Comparison of ENCODE assay signal across 8 cellular contexts in the genomic region with DNA sequence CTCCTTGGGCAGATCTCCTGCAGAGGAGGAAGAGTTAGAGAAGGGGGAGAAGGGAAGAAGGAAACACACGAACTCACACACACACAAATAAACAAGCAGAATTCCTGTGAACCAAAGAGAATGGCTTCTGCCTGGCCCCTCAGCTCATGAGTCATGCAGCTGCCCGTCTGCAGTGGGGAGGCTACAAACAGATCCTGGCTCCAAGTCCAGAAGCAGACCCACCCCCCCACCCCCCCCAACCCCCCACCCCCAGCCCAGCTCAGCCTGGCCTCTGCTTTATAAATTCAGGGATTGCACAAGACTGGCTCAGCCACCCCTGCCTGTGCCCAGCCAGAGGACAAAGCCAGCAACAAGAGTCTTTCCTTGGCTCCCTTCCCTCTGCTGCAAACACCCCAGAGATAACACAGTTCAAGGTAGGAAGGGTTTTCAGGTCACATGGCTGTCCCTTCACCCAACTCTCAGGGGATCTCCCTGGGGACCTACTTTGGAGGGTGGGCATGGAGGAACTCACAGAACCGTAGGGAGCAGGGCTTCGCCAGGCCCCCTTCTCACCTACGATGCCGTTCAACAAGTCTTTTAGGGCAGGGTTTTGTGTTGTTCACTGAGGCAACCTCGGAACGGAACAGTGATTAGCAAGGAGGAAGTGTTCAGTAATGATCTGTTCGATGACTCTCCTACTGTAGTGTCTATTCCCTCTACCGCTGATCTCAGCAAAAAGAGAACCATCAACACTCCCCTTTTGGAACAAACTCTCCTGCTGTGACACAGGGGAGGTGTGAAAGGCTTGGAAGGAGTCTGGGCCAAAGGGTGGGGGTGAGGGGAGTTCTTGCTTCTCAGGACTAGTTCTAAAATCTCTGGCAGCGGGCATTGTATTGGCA. TPM values are rescaled to one million over a fixed set of nuclear protein-coding genes. Genes with fewer than 3 reads are reported as not detected.
DNase-seq lines count a peak whose midpoint lies in the region; TF ChIP-seq lines count a peak whose summit lies in the region.

No MANE protein-coding gene starts in this region.

- H3K36me3 Mint-ChIP-seq in neural progenitor cell: peaks cover 42% of the 10 kb centered on the region

- H3K4me3 Mint-ChIP-seq in neural progenitor cell: peak overlapping the region; percentile 21

- peaks cover 8% of the 10 kb centered on the region for H3K27me3 Mint-ChIP-seq in neural progenitor cell (ENCODE audit: insufficient read depth, low read depth)

- H3K27ac ChIP-seq in epithelial cell of prostate: peak overlapping the region; percentile 87
- H3K27ac ChIP-seq in neural progenitor cell: no peak overlapping the region

- peak overlapping the region; percentile 94 for H3K27ac Mint-ChIP-seq in neural progenitor cell

- peaks cover 60% of the 10 kb centered on the region for H3K4me1 Mint-ChIP-seq in neural progenitor cell

- H3K9me3 Mint-ChIP-seq in neural progenitor cell: no peaks in the 10 kb centered on the region

- H3K9me3 ChIP-seq in NT2/D1 (ENCODE audit: insufficient read depth, low read length) (no peaks in the 10 kb centered on the region), neural progenitor cell (ENCODE audit: low read depth) (no peaks in the 10 kb centered on the region)

- H3K4me1 ChIP-seq in NT2/D1 (ENCODE audit: insufficient read depth, insufficient read length) (peaks cover 22% of the 10 kb centered on the region), neural progenitor cell (peaks cover 37% of the 10 kb centered on the region)

- no peak overlapping the region; the same call in 1 of the 2 replicates for H3K4me3 ChIP-seq in GM06990 (replicated peaks; ENCODE audit: low read depth, low read length)
- no peak overlapping the region for H3K4me3 ChIP-seq in NT2/D1 (ENCODE audit: insufficient read length, low read depth)
- H3K4me3 ChIP-seq in neural progenitor cell: no peak overlapping the region

- peak; percentile 14 for DNase-seq in GM06990 (ENCODE audit: extremely low read depth, insufficient read length)
- DNase-seq in NT2/D1 (ENCODE audit: low read depth, low spot score): no peak
- peak; percentile 24 for DNase-seq in epithelial cell of prostate (ENCODE audit: low read depth, low spot score)
- DNase-seq in neural progenitor cell (ENCODE audit: low spot score): no peak
- DNase-seq in DMS79 treated with DMSO at 0.1 percent for 48 hours (lab: John Stamatoyannopoulos, UW): no peak
- DNase-seq in retina: no peak
- DNase-seq in inferior parietal cortex (ENCODE audit: extremely low spot score): no peak
- DNase-seq in UCSD-AML1 (lab: John Stamatoyannopoulos, UW; ENCODE audit: unreplicated experiment): no peak

- H3K4me2 ChIP-seq in neural progenitor cell: no peak overlapping the region

- peaks cover 17% of the 10 kb centered on the region for H3F3A ChIP-seq in neural progenitor cell (ENCODE audit: low read depth)

- no peaks in the 10 kb centered on the region for H3K27me3 ChIP-seq in GM06990 (replicated peaks; ENCODE audit: control insufficient read depth, insufficient read depth, low read length)
- H3K27me3 ChIP-seq in NT2/D1 (ENCODE audit: insufficient read depth, insufficient read length): no peaks in the 10 kb centered on the region
- no peaks in the 10 kb centered on the region for H3K27me3 ChIP-seq in neural progenitor cell

- no peak overlapping the region for H2AFZ ChIP-seq in neural progenitor cell (replicated peaks)

- H3K9ac ChIP-seq in NT2/D1 (ENCODE audit: insufficient read length, low read depth) (peak overlapping the region; percentile 61), neural progenitor cell (no peak overlapping the region)

- no peaks in the 10 kb centered on the region for H3K79me2 ChIP-seq in neural progenitor cell (ENCODE audit: low read depth)

- TF ChIP-seq CTCF in GM06990 (IDR thresholded peaks at IDR 0.05; ENCODE audit: insufficient read depth, low read length, poor library complexity, severe bottlenecking) (no peak), neural progenitor cell (IDR thresholded peaks at IDR 0.05) (no peak)

- H3K36me3 ChIP-seq in GM06990 (ENCODE audit: control insufficient read depth, insufficient read depth, low read length): no peaks in the 10 kb centered on the region
- H3K36me3 ChIP-seq in NT2/D1 (ENCODE audit: insufficient read depth, insufficient read length, low read length): peaks cover 55% of the 10 kb centered on the region
- H3K36me3 ChIP-seq in neural progenitor cell: no peaks in the 10 kb centered on the region

- no peaks in the 10 kb centered on the region for H4K20me1 ChIP-seq in neural progenitor cell (ENCODE audit: low read depth)

RNA-seq across cellular contexts. Expression of a gene that starts 35.5 kb away (rescaled TPM):
- 1,116 and 1,250 TPM in 2 replicates for total RNA-seq in neural progenitor cell (ENCODE audit: low replicate concordance)

RNA-seq across cellular contexts. Expression of a gene that starts 35.6 kb away (rescaled TPM):
- 0.95 and 3.6 TPM in 2 replicates for total RNA-seq in neural progenitor cell (ENCODE audit: low replicate concordance)

Comparison
In these comparisons a context has a peak if more than half of its experiments do, and no peak if none do; other contexts are left out.
1. DNase-seq: peak in GM06990 (single experiment) and epithelial cell of prostate (single experiment); none in NT2/D1 (single experiment), neural progenitor cell (single experiment), DMS79 treated with DMSO at 0.1 percent for 48 hours (single experiment), retina (single experiment), inferior parietal cortex (single experiment) and UCSD-AML1 (single experiment).